In genomic region chr7:25143763-25144162, GRCh38 we compare ENCODE assay signal across 11 cellular contexts.
"Had no signal": no experiment of that assay in that cellular context is flagged by ENCODE, and none has a peak within 500 bp of the region (broad histone marks: within the 10 kb centered on the region; RNA-seq: fewer than 3 reads in every experiment).

No MANE protein-coding gene starts in this region.

- DNase-seq: GM23248, GOT3, H7, H9, HCEC 1CT, HFFc6 had no signal

- H2AFZ ChIP-seq: GM23248, GM23338 had no signal

- H3K27ac ChIP-seq: GM23248 had no signal

- H3K9ac ChIP-seq: GM23248 had no signal

- FAIRE-seq: H1, H54 had no signal

- H3K36me3 ChIP-seq: HAP-1 had no signal

- H3K9me3 ChIP-seq: HAP-1 had no signal

- H3K4me3 ChIP-seq: GM23248, GM23338, HAP-1 had no signal

- ATAC-seq: GM23338, HCT116 had no signal
